10 cellular contexts compared by ENCODE assay signal in the genomic region with DNA sequence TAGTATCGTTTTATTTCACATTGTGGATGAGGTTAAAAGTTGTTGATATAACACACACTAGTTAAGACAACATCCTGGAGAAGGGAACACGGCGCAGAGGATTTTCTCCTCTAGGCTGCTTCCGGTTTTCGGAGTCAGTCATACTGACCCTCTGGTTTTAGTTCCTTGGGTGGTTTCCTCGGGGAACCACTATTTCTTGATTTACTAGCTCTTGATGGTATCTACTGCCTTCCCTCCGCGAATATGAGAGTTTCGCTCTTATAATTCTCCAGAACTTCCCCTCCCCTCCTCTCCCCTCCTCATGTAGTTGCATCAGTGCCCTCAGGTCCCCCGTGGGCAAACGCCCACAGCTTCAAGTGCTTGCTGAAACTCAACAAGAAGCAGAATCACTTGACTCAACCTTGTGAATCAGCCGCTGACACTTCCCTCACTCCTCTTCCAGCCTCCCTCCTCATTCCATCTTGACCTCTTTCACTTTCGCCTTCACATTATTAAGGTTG. TPM values are rescaled to one million over a fixed set of nuclear protein-coding genes. Genes with fewer than 3 reads are reported as not detected.
DNase-seq lines count a peak whose midpoint lies in the region; ATAC-seq, FAIRE-seq and TF ChIP-seq lines count a peak whose summit lies in the region.
"Had no signal": no experiment of that assay in that cellular context is flagged by ENCODE, and none has a peak within 500 bp of the region (broad histone marks: within the 10 kb centered on the region; RNA-seq: fewer than 3 reads in every experiment).

No MANE protein-coding gene starts in this region.

- H3K9me3 ChIP-seq in pancreas, result no peaks in the 10 kb centered on the region
- peaks cover 0 to 3% of the 10 kb centered on the region in 2 donors for H3K9me3 ChIP-seq in neuronal stem cell (replicated peaks in 1 of 2; ENCODE audit: control insufficient read depth in 2 of 2, insufficient read depth in 1 of 2, low read depth in 1 of 2, low read length in 2 of 2)

- no peaks in the 10 kb centered on the region for H3K27me3 ChIP-seq in pancreas
- peaks cover 0 to 29% (median 0%) of the 10 kb centered on the region in 3 experiments for H3K27me3 ChIP-seq in neuronal stem cell (ENCODE audit: control insufficient read depth in 3 of 3, insufficient read depth in 3 of 3, low read depth in 1 of 3, low read length in 3 of 3)

- no peak overlapping the region for H2BK12ac ChIP-seq in neuronal stem cell (ENCODE audit: low read length)

- H3K4me3 Mint-ChIP-seq in activated CD4-positive, alpha-beta memory T cell treated with anti-CD3 and anti-CD28 coated beads, Interleukin-2, amount 10 ng/mL, durations not matched to agents 7 days and 5 days, result peak overlapping the region; percentile 72

- no peak overlapping the region for H2BK15ac ChIP-seq in neuronal stem cell (ENCODE audit: low read length)

- H4K91ac ChIP-seq in neuronal stem cell (ENCODE audit: low read depth, low read length, poor library complexity), result no peak overlapping the region

- H2AK5ac ChIP-seq in neuronal stem cell (ENCODE audit: low read depth, low read length), result no peak overlapping the region

- H3K4me1 ChIP-seq in pancreas, result no peaks in the 10 kb centered on the region
- peaks cover 0 to 6% of the 10 kb centered on the region in 2 donors for H3K4me1 ChIP-seq in neuronal stem cell (ENCODE audit: control insufficient read depth in 2 of 2, insufficient read depth in 1 of 2, low read depth in 1 of 2, low read length in 2 of 2)

- H3K27ac Mint-ChIP-seq in activated CD4-positive, alpha-beta memory T cell treated with anti-CD3 and anti-CD28 coated beads, Interleukin-2, amount 10 ng/mL, durations not matched to agents 7 days and 5 days, result peak overlapping the region; percentile 71

- intact Hi-C loops in pancreas (cut with DNase I), result no loop called here

- H3K4me3 ChIP-seq in pancreas (no peak overlapping the region), neuronal stem cell (ENCODE audit: low read length in 2 of 2) (no peak overlapping the region)

- H3K4me2 ChIP-seq in neuronal stem cell (ENCODE audit: insufficient read depth, low read length, poor library complexity, severe bottlenecking), result no peak overlapping the region

- ATAC-seq in GM18907 (IDR thresholded peaks at IDR 0.05; ENCODE audit: unreplicated experiment) (peak; percentile 66), HG03060 (IDR thresholded peaks at IDR 0.05; ENCODE audit: low read depth, unreplicated experiment) (peak; percentile 68), pancreas (peak in 3 of 4 donors; percentile 9 to 68 (median 37)), SK-N-SH treated with all-trans-retinoic acid at 6 μM for 48 hours (no peak)

- no peaks in the 10 kb centered on the region for H3K9me3 Mint-ChIP-seq in activated CD4-positive, alpha-beta memory T cell treated with anti-CD3 and anti-CD28 coated beads, Interleukin-2, amount 10 ng/mL, durations not matched to agents 7 days and 5 days

- H3K23ac ChIP-seq in neuronal stem cell (ENCODE audit: low read depth, low read length, poor library complexity), result no peak overlapping the region

- H3K4ac ChIP-seq in neuronal stem cell (ENCODE audit: low read length), result no peak overlapping the region

- H2AFZ ChIP-seq in neuronal stem cell (ENCODE audit: low read length), result no peak overlapping the region

- POLR2A ChIA-PET in activated CD4-positive, alpha-beta memory T cell treated with anti-CD3 and anti-CD28 coated beads, Interleukin-2, amount 10 ng/mL, durations not matched to agents 7 days and 5 days (lab: Charles Lee), result interaction anchor here (0.9 to 1.5 kb wide), 4 partner anchors 10 to 61 kb away, joined by 3 to 5 read pairs (median 4); no protein-coding TSS in a partner anchor

- H3K9ac ChIP-seq in neuronal stem cell (ENCODE audit: low read depth, low read length, poor library complexity), result no peak overlapping the region

- no peaks in the 10 kb centered on the region for H3K36me3 ChIP-seq in pancreas
- H3K36me3 ChIP-seq in neuronal stem cell (replicated peaks in 1 of 2; ENCODE audit: control insufficient read depth in 2 of 2, insufficient read depth in 2 of 2, low read length in 2 of 2), result no peaks in the 10 kb centered on the region

- no peak overlapping the region for H2BK5ac ChIP-seq in neuronal stem cell (ENCODE audit: low read length)

- H3K27ac ChIP-seq in pancreas (peak overlapping the region in 1 of 4 donors; percentile 2), neuronal stem cell (replicated peaks; ENCODE audit: low read length) (no peak overlapping the region)
- H3K27ac ChIP-seq: epithelial cell of prostate had no signal

- no peak overlapping the region for H3K14ac ChIP-seq in neuronal stem cell (ENCODE audit: low read length)

- CTCF ChIA-PET in activated CD4-positive, alpha-beta memory T cell treated with anti-CD3 and anti-CD28 coated beads, Interleukin-2, amount 10 ng/mL, durations not matched to agents 7 days and 5 days (lab: Charles Lee), result interaction anchor here (1.0 to 1.9 kb wide), 3 partner anchors 14 to 72 kb away, joined by 4 to 6 read pairs (median 6); no protein-coding TSS in a partner anchor

- DNase-seq in activated CD4-positive, alpha-beta memory T cell treated with anti-CD3 and anti-CD28 coated beads, Interleukin-2, amount 10 ng/mL, durations not matched to agents 7 days and 5 days, result peak; percentile 49
- DNase-seq in pancreas (no peak), neuronal stem cell (ENCODE audit: low spot score) (no peak), NCI-H146 (lab: John Stamatoyannopoulos, UW) (no peak), mucosa of gallbladder (ENCODE audit: low spot score) (no peak)

- H4K8ac ChIP-seq in neuronal stem cell (ENCODE audit: low read depth, low read length), result no peak overlapping the region

- H2BK120ac ChIP-seq in neuronal stem cell (ENCODE audit: low read depth, low read length), result no peak overlapping the region

- 78 to 87% methylated on average over 13 of the region's 13 CpGs for WGBS in pancreas, 2 donors
- no CpG with 5 or more reads among the region's 13 CpGs for WGBS in neuronal stem cell (ENCODE audit: extremely low coverage in 2 of 2, insufficient read length in 2 of 2, insufficient replicate concordance in 1 of 2), 2 donors

- H3K36me3 Mint-ChIP-seq in activated CD4-positive, alpha-beta memory T cell treated with anti-CD3 and anti-CD28 coated beads, Interleukin-2, amount 10 ng/mL, durations not matched to agents 7 days and 5 days (ENCODE audit: low read depth), result no peaks in the 10 kb centered on the region

- H3K4me1 Mint-ChIP-seq in activated CD4-positive, alpha-beta memory T cell treated with anti-CD3 and anti-CD28 coated beads, Interleukin-2, amount 10 ng/mL, durations not matched to agents 7 days and 5 days, result peaks cover 27% of the 10 kb centered on the region

- TF ChIP-seq CTCF in pancreas (IDR thresholded peaks at IDR 0.05), result no peak

- H3K27me3 Mint-ChIP-seq in activated CD4-positive, alpha-beta memory T cell treated with anti-CD3 and anti-CD28 coated beads, Interleukin-2, amount 10 ng/mL, durations not matched to agents 7 days and 5 days, result peaks cover 43% of the 10 kb centered on the region

- H3K18ac ChIP-seq in neuronal stem cell (ENCODE audit: low read length), result no peak overlapping the region

- FAIRE-seq in pancreas (lab: Jason Lieb, UNC), result no peak

- peaks cover 2% of the 10 kb centered on the region for H3K79me1 ChIP-seq in neuronal stem cell (ENCODE audit: low read depth, low read length)

TF ChIP-seq in SK-N-SH treated with all-trans-retinoic acid at 6 μM for 48 hours, 23 proteins besides CTCF, POLR2A, EP300 and RAD21 (continues in another document):
- TF ChIP-seq BACH2 (CRISPR knock-in tag; IDR thresholded peaks at IDR 0.05; ENCODE audit: borderline replicate concordance), result no peak
- TF ChIP-seq, protein P1, sequence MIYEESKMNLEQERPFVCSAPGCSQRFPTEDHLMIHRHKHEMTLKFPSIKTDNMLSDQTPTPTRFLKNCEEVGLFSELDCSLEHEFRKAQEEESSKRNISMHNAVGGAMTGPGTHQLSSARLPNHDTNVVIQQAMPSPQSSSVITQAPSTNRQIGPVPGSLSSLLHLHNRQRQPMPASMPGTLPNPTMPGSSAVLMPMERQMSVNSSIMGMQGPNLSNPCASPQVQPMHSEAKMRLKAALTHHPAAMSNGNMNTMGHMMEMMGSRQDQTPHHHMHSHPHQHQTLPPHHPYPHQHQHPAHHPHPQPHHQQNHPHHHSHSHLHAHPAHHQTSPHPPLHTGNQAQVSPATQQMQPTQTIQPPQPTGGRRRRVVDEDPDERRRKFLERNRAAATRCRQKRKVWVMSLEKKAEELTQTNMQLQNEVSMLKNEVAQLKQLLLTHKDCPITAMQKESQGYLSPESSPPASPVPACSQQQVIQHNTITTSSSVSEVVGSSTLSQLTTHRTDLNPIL (CRISPR knock-in tag; IDR thresholded peaks at IDR 0.05; ENCODE audit: low read depth), result no peak
- TF ChIP-seq TOX (CRISPR knock-in tag; IDR thresholded peaks at IDR 0.05; ENCODE audit: borderline replicate concordance), result no peak
- no peak for TF ChIP-seq ZFP3 (CRISPR knock-in tag; IDR thresholded peaks at IDR 0.05)
- no peak for TF ChIP-seq RARB (CRISPR knock-in tag; IDR thresholded peaks at IDR 0.05)
- no peak for TF ChIP-seq ZNF70 (CRISPR knock-in tag; IDR thresholded peaks at IDR 0.05)
- no peak for TF ChIP-seq ISL1 (CRISPR knock-in tag; IDR thresholded peaks at IDR 0.05)
- no peak for TF ChIP-seq ZC3H10 (CRISPR knock-in tag; IDR thresholded peaks at IDR 0.05)
- TF ChIP-seq SNAI2 (CRISPR knock-in tag; IDR thresholded peaks at IDR 0.05), result no peak

RNA-seq across cellular contexts. Expression of gene APOBEC3A, which starts 15.9 kb away (rescaled TPM):
- total RNA-seq in activated CD4-positive, alpha-beta memory T cell treated with anti-CD3 and anti-CD28 coated beads, Interleukin-2, amount 10 ng/mL, durations not matched to agents 7 days and 5 days, result not detected
- 1 to 10 TPM in 1 of 6 donors, under 1 TPM in 4, not detected in 1; 0.24 to 1.1 (median 0.64) TPM for total RNA-seq in pancreas
- under 1 TPM in 1 of 2 donors, not detected in 1; 0.07 TPM for polyA plus RNA-seq in pancreas
- not detected for polyA plus RNA-seq in neuronal stem cell (2013, experiment 1 of 2)
- polyA plus RNA-seq in neuronal stem cell (2013, experiment 2 of 2), result not detected
- total RNA-seq in mucosa of gallbladder, result not detected
- total RNA-seq: LHCN-M2 had no signal

RNA-seq across cellular contexts. Expression of gene APOBEC3B, which starts 40.6 kb away (rescaled TPM):
- 10 to 100 TPM; 51.6 to 51.9 TPM for total RNA-seq in activated CD4-positive, alpha-beta memory T cell treated with anti-CD3 and anti-CD28 coated beads, Interleukin-2, amount 10 ng/mL, durations not matched to agents 7 days and 5 days
- total RNA-seq in pancreas (10 to 100 TPM in 1 of 6 donors, 1 to 10 TPM in 4, under 1 TPM in 1; 0.60 to 10.2 (median 2.7) TPM), mucosa of gallbladder (1.8 TPM)
- 1 to 10 TPM; 2.4 to 4.7 TPM for polyA plus RNA-seq in pancreas
- 2.9 TPM for polyA plus RNA-seq in neuronal stem cell (2013, experiment 1 of 2)
- polyA plus RNA-seq in neuronal stem cell (2013, experiment 2 of 2), result 2.8 TPM

Comparison
In these comparisons a context has a peak if more than half of its experiments do, and no peak if none do; other contexts are left out.
1. RNA of gene APOBEC3B, which starts 40.6 kb away (total RNA-seq): 51.6 to 51.9 TPM in activated CD4-positive, alpha-beta memory T cell treated with anti-CD3 and anti-CD28 coated beads, Interleukin-2, amount 10 ng/mL, durations not matched to agents 7 days and 5 days; 0.60 to 10.2 TPM in pancreas and 1.8 TPM in mucosa of gallbladder (single experiment); every median in the first group is over 4 times any median in the second.